1 cellular context compared by ENCODE assay signal in the genomic region with DNA sequence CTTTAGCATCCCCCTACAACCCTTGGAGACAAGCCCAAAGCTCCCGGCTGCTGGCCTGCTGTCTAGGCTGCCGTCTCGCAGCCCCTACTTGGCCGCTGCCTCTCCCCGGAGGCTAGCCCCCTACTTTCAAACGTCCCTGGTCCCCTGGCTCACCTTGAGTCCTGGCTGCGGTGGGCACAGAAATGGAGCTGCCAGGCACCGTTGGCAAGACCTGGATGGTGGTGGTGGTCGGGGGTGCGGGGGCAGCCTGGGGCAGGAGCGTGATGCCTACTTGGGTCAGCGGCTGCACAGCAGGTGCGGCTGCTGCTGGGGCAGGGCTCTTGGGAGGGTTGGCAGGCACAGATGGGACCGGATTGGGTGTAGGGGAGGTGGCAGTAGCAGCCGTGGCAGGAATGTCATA.
TF ChIP-seq lines count a peak whose summit lies in the region.

No MANE protein-coding gene starts in this region.

TF ChIP-seq in endothelial cell of umbilical vein, 7 proteins besides CTCF, POLR2A, EP300 and RAD21:
- TF ChIP-seq POLR2AphosphoS5 (IDR thresholded peaks at IDR 0.05; ENCODE audit: insufficient read depth, low read depth, low read length) (no peak), EZH2 (IDR thresholded peaks at IDR 0.05; ENCODE audit: borderline replicate concordance, low read depth, low read length, severe bottlenecking) (no peak), FOS (IDR thresholded peaks at IDR 0.05; ENCODE audit: borderline replicate concordance, insufficient read depth, low read length) (no peak), JUN (IDR thresholded peaks at IDR 0.05; ENCODE audit: borderline replicate concordance, insufficient read depth, insufficient read length, low read depth) (no peak), MYC (IDR thresholded peaks at IDR 0.05; ENCODE audit: low read depth, low read length) (no peak), GATA2 (IDR thresholded peaks at IDR 0.05; ENCODE audit: insufficient read depth, insufficient read length, low read depth, low read length) (no peak)
- TF ChIP-seq, protein P1, sequence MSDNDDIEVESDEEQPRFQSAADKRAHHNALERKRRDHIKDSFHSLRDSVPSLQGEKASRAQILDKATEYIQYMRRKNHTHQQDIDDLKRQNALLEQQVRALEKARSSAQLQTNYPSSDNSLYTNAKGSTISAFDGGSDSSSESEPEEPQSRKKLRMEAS (IDR thresholded peaks at IDR 0.05; ENCODE audit: insufficient read depth, insufficient read length): no peak
